Comparison of ENCODE assay signal across 7 cellular contexts in genomic region chr9:136545065-136545965, GRCh38. TPM values are rescaled to one million over a fixed set of nuclear protein-coding genes. Genes with fewer than 3 reads are reported as not detected.
DNase-seq lines count a peak whose midpoint lies in the region; ATAC-seq and TF ChIP-seq lines count a peak whose summit lies in the region.

No MANE protein-coding gene starts in this region.

- TF ChIP-seq CTCF in choroid plexus epithelial cell (conservative IDR thresholded peaks at IDR 0.05; ENCODE audit: low read depth, low read length): no peak
- TF ChIP-seq CTCF in testis (IDR thresholded peaks at IDR 0.05): no peak

- DNase-seq in choroid plexus epithelial cell (ENCODE audit: low read depth): no peak
- DNase-seq in testis: no peak
- no peak for DNase-seq in NCI-H510A treated with DMSO at 0.1 percent for 48 hours (lab: John Stamatoyannopoulos, UW)

- 1% methylated on average over 61 to 64 of the region's 114 CpGs for WGBS in testis, 2 donors

- ATAC-seq in GM19372 (IDR thresholded peaks at IDR 0.05; ENCODE audit: low read depth, unreplicated experiment) (peak; percentile 13), HG03280 (IDR thresholded peaks at IDR 0.05; ENCODE audit: unreplicated experiment) (peak; percentile 19)
- peak; percentile 25 to 28 for ATAC-seq in activated CD4-positive, CD25-positive, alpha-beta regulatory T cell treated with anti-CD3 and anti-CD28 coated beads, Interleukin-2, amount 50 U/mL, for 24 hours

- TF ChIP-seq POLR2A in testis (IDR thresholded peaks at IDR 0.05): no peak

- no peaks in the 10 kb centered on the region for H3K27me3 ChIP-seq in mucosa of rectum (ENCODE audit: control insufficient read depth in 2 of 2, insufficient read depth in 2 of 2, low read length in 2 of 2)
- no peaks in the 10 kb centered on the region for H3K27me3 ChIP-seq in testis

- H3K27ac ChIP-seq in mucosa of rectum (ENCODE audit: low read depth in 2 of 2, low read length in 2 of 2) (peak overlapping the region; percentile 87 to 90), testis (peak overlapping the region; percentile 84 to 85)

- peak overlapping the region; percentile 64 to 83 for H3K9ac ChIP-seq in mucosa of rectum (ENCODE audit: low read depth in 1 of 2, low read length in 2 of 2)

- H3K36me3 ChIP-seq in mucosa of rectum (ENCODE audit: control insufficient read depth in 2 of 2, insufficient read depth in 2 of 2, low read length in 2 of 2): peaks cover 0 to 16% of the 10 kb centered on the region in 2 donors
- no peaks in the 10 kb centered on the region for H3K36me3 ChIP-seq in testis (ENCODE audit: low read depth, missing control alignments)

- no peaks in the 10 kb centered on the region for H3K9me3 ChIP-seq in mucosa of rectum (ENCODE audit: control insufficient read depth in 2 of 2, low read length in 2 of 2)
- H3K9me3 ChIP-seq in testis: no peaks in the 10 kb centered on the region

- peaks cover 53 to 60% of the 10 kb centered on the region in 2 donors for H3K4me1 ChIP-seq in mucosa of rectum (ENCODE audit: control insufficient read depth in 2 of 2, insufficient read depth in 2 of 2, low read length in 2 of 2)
- H3K4me1 ChIP-seq in testis: peaks cover 24% of the 10 kb centered on the region

- H3K4me3 ChIP-seq in choroid plexus epithelial cell (ENCODE audit: low read depth, low read length): peak overlapping the region; percentile 67
- H3K4me3 ChIP-seq in mucosa of rectum (ENCODE audit: low read length in 2 of 2): peak overlapping the region; percentile 77 to 82
- peak overlapping the region; percentile 64 to 72 for H3K4me3 ChIP-seq in testis

- intact Hi-C loops in testis (cut with DNase I; ENCODE audit: low total_unique reads): no loop called here

RNA-seq across cellular contexts. Expression of gene NOTCH1, which starts 0.5 kb away (rescaled TPM):
- 10 to 100 TPM; 32.4 to 34.1 TPM for total RNA-seq in testis
- 7.2 TPM for polyA plus RNA-seq in testis (ENCODE audit: insufficient read depth, low read depth, low replicate concordance)
